ENCODE assay signal across 31 cellular contexts in genomic region chr19:48064509-48064908, GRCh38. TPM values are rescaled to one million over a fixed set of nuclear protein-coding genes. Genes with fewer than 3 reads are reported as not detected.
DNase-seq lines count a peak whose midpoint lies in the region; TF ChIP-seq lines count a peak whose summit lies in the region.
"Had no signal": no experiment of that assay in that cellular context is flagged by ENCODE, and none has a peak within 500 bp of the region (broad histone marks: within the 10 kb centered on the region; RNA-seq: fewer than 3 reads in every experiment).

No MANE protein-coding gene starts in this region.

- no peaks in the 10 kb centered on the region for H3K9me3 ChIP-seq in tibial nerve
- H3K9me3 ChIP-seq: colonic mucosa, gastroesophageal sphincter, lower lobe of right lung had no signal

- no peak overlapping the region for H3K4me3 ChIP-seq in H7 (ENCODE audit: insufficient read depth, low read depth, low read length)
- H3K4me3 ChIP-seq in fibroblast of villous mesenchyme (ENCODE audit: low read depth, low read length) = no peak overlapping the region
- H3K4me3 ChIP-seq in tibial nerve = no peak overlapping the region
- H3K4me3 ChIP-seq: colonic mucosa, gastroesophageal sphincter, lower lobe of right lung, skin epidermis had no signal

- H3K27ac ChIP-seq in tibial nerve = no peak overlapping the region
- H3K27ac ChIP-seq: C4-2B, colonic mucosa, gastroesophageal sphincter, lower lobe of right lung, skin epidermis had no signal

- TF ChIP-seq CTCF in fibroblast of villous mesenchyme (IDR thresholded peaks at IDR 0.05; ENCODE audit: insufficient read depth, low read depth, low read length) = no peak
- no peak for TF ChIP-seq CTCF in tibial nerve (IDR thresholded peaks at IDR 0.05)

- no peaks in the 10 kb centered on the region for H3K4me1 ChIP-seq in tibial nerve
- H3K4me1 ChIP-seq: colonic mucosa, lower lobe of right lung had no signal

- TF ChIP-seq EP300 in tibial nerve (IDR thresholded peaks at IDR 0.05) = no peak

- WGBS in tibial nerve, 2 donors = 76 to 84% methylated on average over 2 of the region's 2 CpGs

- no peaks in the 10 kb centered on the region for H3K27me3 ChIP-seq in H7 (ENCODE audit: control insufficient read depth, insufficient read depth, low read length)
- no peaks in the 10 kb centered on the region for H3K27me3 ChIP-seq in tibial nerve
- H3K27me3 ChIP-seq: colonic mucosa, gastroesophageal sphincter had no signal

- peak; percentile 58 for DNase-seq in H7
- peak; percentile 15 for DNase-seq in NCI-H226
- DNase-seq in fibroblast of villous mesenchyme (ENCODE audit: low read depth) = peak; percentile 25
- DNase-seq in non-pigmented ciliary epithelial cell (ENCODE audit: low read depth) = peak; percentile 50
- DNase-seq in central memory CD4-positive, alpha-beta T cell = no peak
- no peak for DNase-seq in activated naive CD4-positive, alpha-beta T cell treated with anti-CD3 and anti-CD28 coated beads, Interleukin-2, amount 50 U/mL, for 16 hours
- DNase-seq in tibial nerve (ENCODE audit: low spot score in 2 of 2) = no peak
- no peak for DNase-seq in cerebellar nuclear complex (lab: John Stamatoyannopoulos, UW)
- DNase-seq: ACHN; activated CD4-positive, alpha-beta T cell treated with anti-CD3 and anti-CD28 coated beads for 1 hour; activated CD8-positive, alpha-beta T cell treated with anti-CD3 and anti-CD28 coated beads, Interleukin-2, amount 10 ng/mL, durations not matched to agents 7 days and 5 days; activated effector memory CD4-positive, alpha-beta T cell treated with anti-CD3 and anti-CD28 coated beads, Interleukin-2, amount 50 U/mL, for 16 hours; Calu3; colonic mucosa; DND-41; effector memory CD4-positive, alpha-beta T cell; hippocampal formation; Kasumi-1; lower lobe of right lung; NCI-H1092; NCI-H187 treated with DMSO at 0.1 percent for 48 hours; NCI-H526; stimulated activated CD4-positive, alpha-beta T cell treated with anti-CD3 and anti-CD28 coated beads, Interleukin-1b, Interleukin-23, amount 100 ng/mL, for 48 hours had no signal

- no peak for TF ChIP-seq POLR2A in tibial nerve (IDR thresholded peaks at IDR 0.05)

- H3K36me3 ChIP-seq in H7 (replicated peaks; ENCODE audit: control insufficient read depth, insufficient read depth, low read length) (no peaks in the 10 kb centered on the region), tibial nerve (peaks cover 0 to 62% (median 0%) of the 10 kb centered on the region in 3 donors)
- H3K36me3 ChIP-seq: colonic mucosa, lower lobe of right lung had no signal

RNA-seq across cellular contexts. Expression of gene CABP5, which starts 20.6 kb away (rescaled TPM):
- total RNA-seq in H7 (2014; rRNA removed; shearing (Covaris generic)) = not detected in 2 replicates
- not detected in 2 replicates for total RNA-seq in fibroblast of villous mesenchyme
- not detected for total RNA-seq in tibial nerve
- total RNA-seq: activated CD8-positive, alpha-beta T cell treated with anti-CD3 and anti-CD28 coated beads, Interleukin-2, amount 10 ng/mL, durations not matched to agents 7 days and 5 days; Calu3; colonic mucosa; esophagus mucosa; gastroesophageal sphincter; kidney epithelial cell; lower lobe of right lung; pulmonary artery endothelial cell; SK-MEL-5; urinary bladder had no signal

RNA-seq across cellular contexts. Expression of gene PLA2G4C, which starts 46.1 kb away (rescaled TPM):
- total RNA-seq in H7 (2014; rRNA removed; shearing (Covaris generic)) = not detected in 2 replicates
- total RNA-seq in fibroblast of villous mesenchyme = 6.8 and 22.5 TPM in 2 replicates
- total RNA-seq in tibial nerve = 10 to 100 TPM in 3 of 4 donors, 1 to 10 TPM in 1; 4.6 to 21.0 (median 12.4) TPM

Comparison
In these comparisons a context has a peak if more than half of its experiments do, and no peak if none do; other contexts are left out.
1. DNase-seq: peak in H7 (single experiment), NCI-H226 (single experiment), fibroblast of villous mesenchyme (single experiment) and non-pigmented ciliary epithelial cell (single experiment); none in central memory CD4-positive, alpha-beta T cell (single experiment), activated naive CD4-positive, alpha-beta T cell treated with anti-CD3 and anti-CD28 coated beads, Interleukin-2, amount 50 U/mL, for 16 hours (single experiment), tibial nerve (0 of 2) and cerebellar nuclear complex (0 of 2).